24 cellular contexts compared by ENCODE assay signal in genomic region chr12:20578142-20578541, GRCh38.
"Had no signal": no experiment of that assay in that cellular context is flagged by ENCODE, and none has a peak within 500 bp of the region (broad histone marks: within the 10 kb centered on the region; RNA-seq: fewer than 3 reads in every experiment).

No MANE protein-coding gene starts in this region.

- H3K36me3 Mint-ChIP-seq: activated CD8-positive, alpha-beta memory T cell treated with anti-CD3 and anti-CD28 coated beads, Interleukin-2, amount 10 ng/mL, durations not matched to agents 7 days and 5 days; activated naive CD8-positive, alpha-beta T cell; T-cell had no signal

- H3K4me1 Mint-ChIP-seq: activated B cell treated with CpG ODN at 0.5 μM for 24 hours; activated CD4-positive, alpha-beta T cell treated with anti-CD3 and anti-CD28 coated beads, Interleukin-2, amount 10 ng/mL, durations not matched to agents 24 days and 14 days; activated CD8-positive, alpha-beta memory T cell treated with anti-CD3 and anti-CD28 coated beads, Interleukin-2, amount 10 ng/mL, durations not matched to agents 7 days and 5 days; T-cell had no signal

- DNase-seq: activated B cell treated with CpG ODN at 0.5 μM for 24 hours; activated CD4-positive, alpha-beta T cell treated with anti-CD3 and anti-CD28 coated beads for 1 hour; activated CD4-positive, alpha-beta T cell treated with anti-CD3 and anti-CD28 coated beads, Interleukin-2, amount 10 ng/mL, durations not matched to agents 24 days and 14 days; activated CD4-positive, alpha-beta T cell treated with anti-CD3 and anti-CD28 coated beads, Interleukin-2, amount 50 U/mL, for 48 hours; activated CD8-positive, alpha-beta memory T cell treated with anti-CD3 and anti-CD28 coated beads, Interleukin-2, amount 10 ng/mL, durations not matched to agents 7 days and 5 days; activated effector memory CD4-positive, alpha-beta T cell treated with anti-CD3 and anti-CD28 coated beads, Interleukin-2, amount 50 U/mL, for 16 hours; activated naive CD4-positive, alpha-beta T cell treated with Interleukin-2 at 50 U/mL for 16 hours; activated T-cell treated with anti-CD3 and anti-CD28 coated beads, Interleukin-2, amount 50 U/mL, for 4 hours; amygdala; brain microvascular endothelial cell; Kasumi-1; NCI-H1105 treated with DMSO at 0.1 percent for 48 hours; NCI-H146; NCI-H187 treated with DMSO at 0.1 percent for 48 hours; NCI-H2081 treated with DMSO at 0.1 percent for 48 hours; NCI-H526; PC-3; SIG-M5; T-cell; T-helper 2 cell; T1000 had no signal

- H3K27ac Mint-ChIP-seq: activated B cell treated with CpG ODN at 0.5 μM for 24 hours; activated CD4-positive, alpha-beta T cell treated with anti-CD3 and anti-CD28 coated beads, Interleukin-2, amount 10 ng/mL, durations not matched to agents 24 days and 14 days; activated CD8-positive, alpha-beta memory T cell treated with anti-CD3 and anti-CD28 coated beads, Interleukin-2, amount 10 ng/mL, durations not matched to agents 7 days and 5 days; activated naive CD8-positive, alpha-beta T cell; T-cell had no signal

- H3K27me3 ChIP-seq: brain microvascular endothelial cell, cardiac muscle cell had no signal

- ATAC-seq: activated CD8-positive, alpha-beta memory T cell treated with anti-CD3 and anti-CD28 coated beads, Interleukin-2, amount 10 ng/mL, durations not matched to agents 7 days and 5 days; activated T-cell treated with anti-CD3 and anti-CD28 coated beads, Interleukin-2, amount 50 U/mL, for 4 hours; K562; PC-3; T-cell had no signal

- H3K4me3 Mint-ChIP-seq: activated B cell treated with CpG ODN at 0.5 μM for 24 hours; activated CD4-positive, alpha-beta T cell treated with anti-CD3 and anti-CD28 coated beads, Interleukin-2, amount 10 ng/mL, durations not matched to agents 24 days and 14 days; activated CD8-positive, alpha-beta memory T cell treated with anti-CD3 and anti-CD28 coated beads, Interleukin-2, amount 10 ng/mL, durations not matched to agents 7 days and 5 days; activated naive CD8-positive, alpha-beta T cell; activated T-cell treated with anti-CD3 and anti-CD28 coated beads, Interleukin-2, amount 50 U/mL, for 4 hours; T-cell had no signal

- H3K4me3 ChIP-seq: cardiac muscle cell, K562 had no signal

- H3K9me3 Mint-ChIP-seq: activated B cell treated with CpG ODN at 0.5 μM for 24 hours; activated CD4-positive, alpha-beta T cell treated with anti-CD3 and anti-CD28 coated beads, Interleukin-2, amount 10 ng/mL, durations not matched to agents 24 days and 14 days; activated T-cell treated with anti-CD3 and anti-CD28 coated beads, Interleukin-2, amount 50 U/mL, for 4 hours had no signal

- H3K27me3 Mint-ChIP-seq: activated B cell treated with CpG ODN at 0.5 μM for 24 hours; activated CD4-positive, alpha-beta T cell treated with anti-CD3 and anti-CD28 coated beads, Interleukin-2, amount 10 ng/mL, durations not matched to agents 24 days and 14 days; activated CD8-positive, alpha-beta memory T cell treated with anti-CD3 and anti-CD28 coated beads, Interleukin-2, amount 10 ng/mL, durations not matched to agents 7 days and 5 days; activated naive CD8-positive, alpha-beta T cell; T-cell had no signal

- H3K27ac ChIP-seq: brain microvascular endothelial cell, cardiac muscle cell had no signal

- H3K36me3 ChIP-seq: brain microvascular endothelial cell, cardiac muscle cell had no signal
